Comparison of ENCODE assay signal across 7 cellular contexts in the genomic region with DNA sequence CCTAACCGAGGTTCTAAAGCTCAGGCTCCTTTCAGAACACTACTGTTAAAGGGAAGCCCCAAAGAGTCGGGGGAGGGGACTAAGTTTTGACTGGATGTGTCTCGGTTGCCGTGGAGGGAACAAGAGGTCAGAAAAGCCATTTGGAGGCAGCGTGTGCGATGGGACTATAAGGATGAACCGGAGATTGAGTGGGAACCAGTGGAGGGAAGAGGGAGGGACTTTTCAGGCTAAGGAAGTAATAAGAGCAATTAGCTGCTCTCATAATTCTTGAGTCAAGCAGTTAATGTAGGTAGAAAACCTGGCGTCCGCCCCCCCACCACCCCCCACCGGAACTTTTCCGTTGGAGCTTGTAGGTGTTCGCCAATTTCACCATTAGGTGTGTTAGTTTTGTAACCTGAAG. TPM values are rescaled to one million over a fixed set of nuclear protein-coding genes. Genes with fewer than 3 reads are reported as not detected.
DNase-seq lines count a peak whose midpoint lies in the region; ATAC-seq and TF ChIP-seq lines count a peak whose summit lies in the region.

No MANE protein-coding gene starts in this region.

- intact Hi-C loops in aorta (cut with DNase I), result loop anchor here in 1 of 2 donors (5.0 to 10.0 kb wide), 2 partner anchors 85 to 192 kb away; a partner anchor contains a TSS

- H3K27ac Mint-ChIP-seq in nephron, result peak overlapping the region; percentile 93 to 98 (median 98)

- peak overlapping the region in 1 of 2 donors; percentile 42 for H3K27ac ChIP-seq in aorta (ENCODE audit: low read depth in 1 of 2, low read length in 2 of 2)

- TF ChIP-seq CTCF in GM10248 (IDR thresholded peaks at IDR 0.05; ENCODE audit: control extremely low read depth, extremely low read depth, low read depth, missing control alignments) (no peak), nephron (IDR thresholded peaks at IDR 0.05; ENCODE audit: unreplicated experiment in 3 of 3) (no peak)

- WGBS in aorta, 2 donors, result 0 to 1% methylated on average over 12 of the region's 12 CpGs

- peak; percentile 55 for ATAC-seq in aorta (ENCODE audit: low FRiP score)

- peak overlapping the region; percentile 12 to 72 for H3K4me3 ChIP-seq in aorta (ENCODE audit: low read length in 2 of 2)

- H3K27me3 ChIP-seq in aorta (ENCODE audit: control insufficient read depth in 1 of 2, insufficient read depth in 2 of 2, low read length in 1 of 2), result no peaks in the 10 kb centered on the region

- H3K9me3 Mint-ChIP-seq in nephron, result no peaks in the 10 kb centered on the region

- POLR2A ChIA-PET in GM10248 (lab: Yijun Ruan, JAX), result interaction anchor here (1.8 kb wide), 1 partner anchor 588 kb away, joined by 4 read pairs; a partner anchor contains a TSS
- POLR2A ChIA-PET in HEK293T (lab: Yijun Ruan, JAX), result interaction anchor here (0.8 to 3.8 kb wide), 9 partner anchors 17 to 195 kb away, joined by 3 to 17 read pairs (median 4); a partner anchor contains a TSS

- H3K4me3 Mint-ChIP-seq in nephron, result peak overlapping the region; percentile 97 to 98 (median 98)

- no peaks in the 10 kb centered on the region for H3K9me3 ChIP-seq in aorta (ENCODE audit: control insufficient read depth, low read length)

- peaks cover 21% of the 10 kb centered on the region for H3K4me1 Mint-ChIP-seq in nephron

- H3K27me3 Mint-ChIP-seq in nephron (ENCODE audit: low read depth), result no peaks in the 10 kb centered on the region

- H3K4me1 ChIP-seq in aorta (ENCODE audit: control insufficient read depth in 1 of 2, insufficient read depth in 2 of 2, low read length in 2 of 2), result no peaks in the 10 kb centered on the region

- CTCF ChIA-PET in GM10248 (lab: Yijun Ruan, JAX) (interaction anchor here (1.0 to 3.5 kb wide), 12 partner anchors 9 to 521 kb away, joined by 3 to 17 read pairs (median 4); a partner anchor contains a TSS), HEK293T (lab: Yijun Ruan, JAX) (interaction anchor here (1.1 to 3.5 kb wide), 2 partner anchors 59 to 62 kb away, joined by 3 to 10 read pairs; a partner anchor contains a TSS)

- H3K36me3 Mint-ChIP-seq in nephron (ENCODE audit: low read depth), result no peaks in the 10 kb centered on the region

- DNase-seq in GM10248 (ENCODE audit: extremely low spot score) (peak; percentile 44), HEK293T (ENCODE audit: extremely low spot score) (peak; percentile 48), NCI-H2081 treated with DMSO at 0.1 percent for 48 hours (lab: John Stamatoyannopoulos, UW) (peak; percentile 26), fibroblast of peridontal ligament (ENCODE audit: extremely low read depth) (peak; percentile 34), aorta (peak in 1 of 2 donors; percentile 45)
- DNase-seq in activated CD8-positive, alpha-beta memory T cell treated with anti-CD3 and anti-CD28 coated beads, Interleukin-2, amount 50 U/mL, for 4 hours, result peak; percentile 24

- H3K36me3 ChIP-seq in aorta (ENCODE audit: control insufficient read depth in 1 of 2, insufficient read depth in 2 of 2, low read length in 1 of 2), result no peaks in the 10 kb centered on the region

TF ChIP-seq in HEK293T, 16 proteins besides CTCF, POLR2A, EP300 and RAD21:
- no peak for TF ChIP-seq BHLHE40 (IDR thresholded peaks at IDR 0.05; ENCODE audit: borderline replicate concordance)
- TF ChIP-seq L3MBTL2 (conservative IDR thresholded peaks at IDR 0.05), result no peak
- TF ChIP-seq LEF1 (IDR thresholded peaks at IDR 0.05; ENCODE audit: borderline replicate concordance), result no peak
- no peak for TF ChIP-seq FOXM1 (IDR thresholded peaks at IDR 0.05; ENCODE audit: borderline replicate concordance)
- no peak for TF ChIP-seq ELF4 (IDR thresholded peaks at IDR 0.05)
- TF ChIP-seq ZNF384 (IDR thresholded peaks at IDR 0.05), result no peak
- no peak for TF ChIP-seq ARNT (IDR thresholded peaks at IDR 0.05)
- no peak for TF ChIP-seq SP1 (IDR thresholded peaks at IDR 0.05)
- TF ChIP-seq FOXK2 (IDR thresholded peaks at IDR 0.05), result no peak
- TF ChIP-seq TARDBP (IDR thresholded peaks at IDR 0.05), result no peak
- TF ChIP-seq SUZ12 (IDR thresholded peaks at IDR 0.05), result no peak
- TF ChIP-seq FOXA1 (IDR thresholded peaks at IDR 0.05), result no peak
- TF ChIP-seq, protein P1, sequence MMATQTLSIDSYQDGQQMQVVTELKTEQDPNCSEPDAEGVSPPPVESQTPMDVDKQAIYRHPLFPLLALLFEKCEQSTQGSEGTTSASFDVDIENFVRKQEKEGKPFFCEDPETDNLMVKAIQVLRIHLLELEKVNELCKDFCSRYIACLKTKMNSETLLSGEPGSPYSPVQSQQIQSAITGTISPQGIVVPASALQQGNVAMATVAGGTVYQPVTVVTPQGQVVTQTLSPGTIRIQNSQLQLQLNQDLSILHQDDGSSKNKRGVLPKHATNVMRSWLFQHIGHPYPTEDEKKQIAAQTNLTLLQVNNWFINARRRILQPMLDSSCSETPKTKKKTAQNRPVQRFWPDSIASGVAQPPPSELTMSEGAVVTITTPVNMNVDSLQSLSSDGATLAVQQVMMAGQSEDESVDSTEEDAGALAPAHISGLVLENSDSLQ (IDR thresholded peaks at IDR 0.05), result no peak
- no peak for TF ChIP-seq CTBP1 (IDR thresholded peaks at IDR 0.05; ENCODE audit: borderline replicate concordance)
- no peak for TF ChIP-seq HDGF (IDR thresholded peaks at IDR 0.05; ENCODE audit: borderline replicate concordance)
- TF ChIP-seq NFRKB (IDR thresholded peaks at IDR 0.05), result no peak

RNA-seq across cellular contexts. Expression of a gene that starts 0.5 kb away (rescaled TPM):
- 10 to 100 TPM; 55.5 to 81.2 TPM for total RNA-seq in aorta
- polyA plus RNA-seq in aorta, result 10 to 100 TPM; 13.8 to 21.7 TPM

RNA-seq across cellular contexts. Expression of a gene that starts 59.7 kb away (rescaled TPM):
- 10 to 100 TPM; 10.9 to 17.1 TPM for total RNA-seq in aorta
- polyA plus RNA-seq in aorta, result 10 to 100 TPM in 1 of 2 donors, 1 to 10 TPM in 1; 8.4 to 10.3 TPM
